ENCODE assay signal across 1 cellular context in the genomic region with DNA sequence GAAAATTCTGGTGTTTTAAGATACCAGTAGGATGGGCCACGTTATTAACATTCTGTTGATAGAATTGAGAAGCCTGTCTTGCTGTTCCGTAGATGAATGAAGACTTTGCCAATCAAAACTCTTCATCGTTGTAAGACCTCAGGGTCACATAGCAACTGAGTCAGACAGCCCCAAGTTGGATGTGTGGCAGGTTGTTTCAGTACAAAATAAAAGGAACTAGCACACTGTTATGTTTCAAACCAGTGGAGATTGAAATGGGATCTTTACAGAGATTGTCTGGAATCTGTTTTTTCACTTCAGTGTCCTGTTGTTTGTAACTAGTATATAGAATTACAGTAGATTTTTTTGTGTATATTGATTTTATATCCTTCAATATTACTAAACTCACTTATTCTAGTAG.
TF ChIP-seq lines count a peak whose summit lies in the region.

No MANE protein-coding gene starts in this region.

TF ChIP-seq in GM12878, 131 proteins besides CTCF, POLR2A, EP300 and RAD21:
- TF ChIP-seq BCL11A (IDR thresholded peaks at IDR 0.05; ENCODE audit: low read depth, low read length) (no peak), HDAC6 (IDR thresholded peaks at IDR 0.05; ENCODE audit: unreplicated experiment) (no peak), ETV6 (conservative IDR thresholded peaks at IDR 0.05 in 1 of 2, IDR thresholded peaks at IDR 0.05 in 1 of 2; ENCODE audit: borderline replicate concordance in 1 of 2, low read depth in 1 of 2) (no peak), ZZZ3 (IDR thresholded peaks at IDR 0.05; ENCODE audit: control insufficient read depth, insufficient read length, low read depth) (no peak)
